Comparison of ENCODE assay signal across 20 cellular contexts in genomic region chr2:33213648-33214047, GRCh38.
DNase-seq lines count a peak whose midpoint lies in the region; ATAC-seq, FAIRE-seq and TF ChIP-seq lines count a peak whose summit lies in the region.
"Had no signal": no experiment of that assay in that cellular context is flagged by ENCODE, and none has a peak within 500 bp of the region (broad histone marks: within the 10 kb centered on the region; RNA-seq: fewer than 3 reads in every experiment).

No MANE protein-coding gene starts in this region.

- H3K9me2 ChIP-seq in Loucy (replicated peaks; ENCODE audit: low read depth, low read length) = no peaks in the 10 kb centered on the region

- TF ChIP-seq CTCF in A549 (IDR thresholded peaks at IDR 0.05) (no peak), Loucy (conservative IDR thresholded peaks at IDR 0.05; ENCODE audit: low read length) (no peak), coronary artery (IDR thresholded peaks at IDR 0.05) (no peak), osteoblast (IDR thresholded peaks at IDR 0.05; ENCODE audit: extremely low read depth, low read depth, low read length) (no peak), Peyer's patch (IDR thresholded peaks at IDR 0.05) (no peak)

- H3K4me1 ChIP-seq in A549 = peaks cover 72% of the 10 kb centered on the region
- H3K4me1 ChIP-seq in Loucy (ENCODE audit: insufficient read depth, low read length, poor library complexity, severe bottlenecking) = peaks cover 86% of the 10 kb centered on the region
- H3K4me1 ChIP-seq in osteoblast (ENCODE audit: insufficient read depth, low read length) = peaks cover 81% of the 10 kb centered on the region
- H3K4me1 ChIP-seq in Peyer's patch = no peaks in the 10 kb centered on the region

- H3K27ac ChIP-seq in A549 (peak overlapping the region; percentile 73 to 86; a peak in 5 of 6 replicates), coronary artery (peak overlapping the region; percentile 84 to 95), osteoblast (ENCODE audit: low read depth, low read length) (peak overlapping the region; percentile 97), Peyer's patch (no peak overlapping the region)

- WGBS in A549 (ENCODE audit: missing lambda C conversion rate) = 91% methylated on average over 2 of the region's 2 CpGs

- peak overlapping the region; percentile 52 for H3K9ac ChIP-seq in Loucy (ENCODE audit: low read depth, low read length, poor library complexity, severe bottlenecking)

- no peaks in the 10 kb centered on the region for H3K79me2 ChIP-seq in Loucy (ENCODE audit: insufficient read depth, low read length)
- peaks cover 3% of the 10 kb centered on the region for H3K79me2 ChIP-seq in osteoblast (ENCODE audit: insufficient read depth, low read length)

- CTCF ChIA-PET in A549 (lab: Yijun Ruan, JAX) = no interaction called here

- H4K20me1 ChIP-seq in Loucy (ENCODE audit: insufficient read depth, low read length, poor library complexity, severe bottlenecking) = no peaks in the 10 kb centered on the region
- no peaks in the 10 kb centered on the region for H4K20me1 ChIP-seq in osteoblast (ENCODE audit: insufficient read depth, low read length)

- H3K36me3 ChIP-seq in Loucy (ENCODE audit: insufficient read depth, low read length) = no peaks in the 10 kb centered on the region
- no peaks in the 10 kb centered on the region for H3K36me3 ChIP-seq in osteoblast (ENCODE audit: insufficient read depth, low read length)
- H3K36me3 ChIP-seq in Peyer's patch = no peaks in the 10 kb centered on the region

- POLR2A ChIA-PET in A549 (lab: Yijun Ruan, JAX) = no interaction called here

- no peak for TF ChIP-seq POLR2A in A549 (IDR thresholded peaks at IDR 0.05; ENCODE audit: low read length)
- no peak for TF ChIP-seq POLR2A in Peyer's patch (IDR thresholded peaks at IDR 0.05)

- FAIRE-seq in A549 (lab: Jason Lieb, UNC) = no peak
- FAIRE-seq: HTR-8/SVneo had no signal

- H3K4me2 ChIP-seq in A549 (no peak overlapping the region), Loucy (ENCODE audit: low read depth, low read length, poor library complexity, severe bottlenecking) (no peak overlapping the region), osteoblast (ENCODE audit: insufficient read depth, low read length) (peak overlapping the region; percentile 43)

- peaks cover 19% of the 10 kb centered on the region for H3F3A ChIP-seq in Loucy (ENCODE audit: low read depth)

- H3K9me3 ChIP-seq in A549 (no peaks in the 10 kb centered on the region), Loucy (ENCODE audit: insufficient read depth, low read depth, low read length) (no peaks in the 10 kb centered on the region), osteoblast (ENCODE audit: low read depth, low read length) (no peaks in the 10 kb centered on the region), Peyer's patch (no peaks in the 10 kb centered on the region)

- TF ChIP-seq RAD21 in A549 (conservative IDR thresholded peaks at IDR 0.05 in 1 of 2, IDR thresholded peaks at IDR 0.05 in 1 of 2) = no peak

- ATAC-seq in A549 = no peak
- no peak for ATAC-seq in GM21576 (IDR thresholded peaks at IDR 0.05; ENCODE audit: unreplicated experiment)

- TF ChIP-seq EP300 in A549 (IDR thresholded peaks at IDR 0.05) = no peak

- H2AFZ ChIP-seq in Loucy (ENCODE audit: low read length) = no peak overlapping the region
- H2AFZ ChIP-seq in osteoblast (ENCODE audit: low read length) = no peak overlapping the region

- DNase-seq in A549 (ENCODE audit: low read depth in 1 of 2, low spot score in 1 of 2) (no peak), coronary artery (ENCODE audit: low spot score) (no peak), osteoblast (ENCODE audit: insufficient read length, low spot score, missing footprints) (peak; percentile 5), Peyer's patch (no peak), T-helper 9 cell (no peak), EL (no peak)
- DNase-seq: Calu3; CD4-positive, alpha-beta T cell; DMS79; GDM1; GOT3; KG1; NCI-H1092 treated with DMSO at 0.1 percent for 48 hours; NCI-H1694; NCI-H446; NCI-H748 treated with DMSO at 0.1 percent for 48 hours; Right ventricle myocardium superior had no signal

- H3K4me3 ChIP-seq in A549 (no peak overlapping the region), Loucy (ENCODE audit: low read length, poor library complexity, severe bottlenecking) (no peak overlapping the region), coronary artery (no peak overlapping the region), osteoblast (ENCODE audit: insufficient read depth, low read length) (no peak overlapping the region), Peyer's patch (no peak overlapping the region)

- H3K27me3 ChIP-seq in Loucy (ENCODE audit: insufficient read depth, low read length, poor library complexity, severe bottlenecking) (no peaks in the 10 kb centered on the region), osteoblast (ENCODE audit: insufficient read depth, low read length) (no peaks in the 10 kb centered on the region), Peyer's patch (no peaks in the 10 kb centered on the region)

TF ChIP-seq in A549, 52 proteins besides CTCF, POLR2A, EP300 and RAD21:
- no peak for TF ChIP-seq ZC3H11A (IDR thresholded peaks at IDR 0.05)
- TF ChIP-seq FOSL2 (IDR thresholded peaks at IDR 0.05) = no peak
- no peak for TF ChIP-seq FOSL2 (CRISPR knock-in tag; IDR thresholded peaks at IDR 0.05)
- TF ChIP-seq HDAC2 (IDR thresholded peaks at IDR 0.05) = no peak
- no peak for TF ChIP-seq REST (IDR thresholded peaks at IDR 0.05)
- no peak for TF ChIP-seq SMC3 (IDR thresholded peaks at IDR 0.05)
- no peak for TF ChIP-seq NR3C1 (IDR thresholded peaks at IDR 0.05)
- TF ChIP-seq E2F6 (IDR thresholded peaks at IDR 0.05; ENCODE audit: borderline replicate concordance, low read depth) = no peak
- no peak for TF ChIP-seq HEYL (CRISPR knock-in tag; IDR thresholded peaks at IDR 0.05)
- no peak for TF ChIP-seq CBX8 (IDR thresholded peaks at IDR 0.05)
- TF ChIP-seq RCOR1 (IDR thresholded peaks at IDR 0.05; ENCODE audit: low read depth, low read length) = no peak
- no peak for TF ChIP-seq RNF2 (IDR thresholded peaks at IDR 0.05; ENCODE audit: borderline replicate concordance, low read depth)
- no peak for TF ChIP-seq FOSB (CRISPR knock-in tag; IDR thresholded peaks at IDR 0.05)
TF ChIP-seq in A549: peak in this region for 0.

Comparison
In these comparisons a context has a peak if more than half of its experiments do, and no peak if none do; other contexts are left out.
1. H3K27ac ChIP-seq: peak in A549 (2 of 2), coronary artery (2 of 2) and osteoblast (single experiment); none in Peyer's patch (0 of 4).